ENCODE assay signal across 21 cellular contexts in genomic region chr11:75155570-75156422, GRCh38. TPM values are rescaled to one million over a fixed set of nuclear protein-coding genes. Genes with fewer than 3 reads are reported as not detected.
DNase-seq lines count a peak whose midpoint lies in the region; ATAC-seq and TF ChIP-seq lines count a peak whose summit lies in the region.
"Had no signal": no experiment of that assay in that cellular context is flagged by ENCODE, and none has a peak within 500 bp of the region (broad histone marks: within the 10 kb centered on the region; RNA-seq: fewer than 3 reads in every experiment).

No MANE protein-coding gene starts in this region.

- H4K20me1 ChIP-seq in smooth muscle cell (ENCODE audit: low read depth) (no peaks in the 10 kb centered on the region), Karpas-422 (ENCODE audit: insufficient read depth, low read depth, low read length) (no peaks in the 10 kb centered on the region)

- TF ChIP-seq CTCF in brain microvascular endothelial cell (IDR thresholded peaks at IDR 0.05; ENCODE audit: low read depth, low read length, missing control alignments) (no peak), smooth muscle cell (IDR thresholded peaks at IDR 0.05; ENCODE audit: borderline replicate concordance, insufficient read depth, poor library complexity, severe bottlenecking) (no peak), psoas muscle (IDR thresholded peaks at IDR 0.05) (no peak)

- H3K27me3 ChIP-seq in brain microvascular endothelial cell (replicated peaks) (peaks cover 6% of the 10 kb centered on the region), smooth muscle cell (ENCODE audit: low read depth) (no peaks in the 10 kb centered on the region), Karpas-422 (ENCODE audit: low read length) (no peaks in the 10 kb centered on the region), psoas muscle (ENCODE audit: insufficient read depth in 3 of 3, low read length in 2 of 3) (peaks cover 0 to 2% (median 0%) of the 10 kb centered on the region in 3 donors)

- WGBS in smooth muscle cell (ENCODE audit: low lambda C conversion rate): 62% methylated on average over 13 of the region's 13 CpGs
- WGBS in psoas muscle, 3 donors: 73 to 79% (median 76%) methylated on average over 13 of the region's 13 CpGs

- H3F3A ChIP-seq in smooth muscle cell (ENCODE audit: low read depth): no peaks in the 10 kb centered on the region

- H3K4me1 ChIP-seq in smooth muscle cell (ENCODE audit: low read depth): no peaks in the 10 kb centered on the region
- no peaks in the 10 kb centered on the region for H3K4me1 ChIP-seq in Karpas-422 (ENCODE audit: low read length)
- H3K4me1 ChIP-seq in psoas muscle: no peaks in the 10 kb centered on the region

- no peaks in the 10 kb centered on the region for H3K9me2 ChIP-seq in Karpas-422 (replicated peaks; ENCODE audit: insufficient read depth, low read length)

- H3K4me2 ChIP-seq in smooth muscle cell (peak overlapping the region; percentile 5), Karpas-422 (ENCODE audit: low read depth, low read length, poor library complexity, severe bottlenecking) (no peak overlapping the region)

- DNase-seq in ELF-1 (ENCODE audit: low read depth, low spot score) (peak; percentile 48), brain microvascular endothelial cell (peak; percentile 2), kidney glomerular epithelial cell (lab: John Stamatoyannopoulos, UW) (peak; percentile 2), smooth muscle cell (lab: John Stamatoyannopoulos, UW; ENCODE audit: unreplicated experiment) (no peak), Karpas-422 (no peak), psoas muscle (no peak), NCI-H2029 treated with DMSO at 0.1 percent for 48 hours (lab: John Stamatoyannopoulos, UW) (no peak)
- DNase-seq: activated CD4-positive, alpha-beta T cell treated with anti-CD3 and anti-CD28 coated beads for 1 hour; activated CD8-positive, alpha-beta memory T cell treated with anti-CD3 and anti-CD28 coated beads, Interleukin-2, amount 50 U/mL, for 48 hours; glutamatergic neuron; H7; MM.1S; NCI-H2081 treated with DMSO at 0.1 percent for 48 hours; NCI-H69; stimulated activated CD4-positive, alpha-beta T cell treated with anti-CD3 and anti-CD28 coated beads, Interleukin-4, amount 100 ng/mL, for 4 hours; T-helper 1 cell had no signal

- H3K79me2 ChIP-seq in smooth muscle cell (ENCODE audit: low read depth) (no peaks in the 10 kb centered on the region), Karpas-422 (ENCODE audit: low read length) (no peaks in the 10 kb centered on the region)

- no peaks in the 10 kb centered on the region for H3K36me3 ChIP-seq in brain microvascular endothelial cell (replicated peaks)
- no peaks in the 10 kb centered on the region for H3K36me3 ChIP-seq in smooth muscle cell (ENCODE audit: low read depth)
- H3K36me3 ChIP-seq in Karpas-422 (ENCODE audit: insufficient read depth, low read length): no peaks in the 10 kb centered on the region
- H3K36me3 ChIP-seq in psoas muscle (ENCODE audit: insufficient read depth in 1 of 2, low read depth in 1 of 2): no peaks in the 10 kb centered on the region

- H3K27ac ChIP-seq in brain microvascular endothelial cell: no peak overlapping the region
- no peak overlapping the region for H3K27ac ChIP-seq in smooth muscle cell (ENCODE audit: low read depth)
- H3K27ac ChIP-seq in Karpas-422 (ENCODE audit: low read length): no peak overlapping the region
- no peak overlapping the region for H3K27ac ChIP-seq in psoas muscle

- H3K4me3 ChIP-seq in brain microvascular endothelial cell (ENCODE audit: low read depth, low read length) (no peak overlapping the region), smooth muscle cell (no peak overlapping the region), Karpas-422 (ENCODE audit: low read length) (no peak overlapping the region), psoas muscle (no peak overlapping the region)

- no peak overlapping the region for H2AFZ ChIP-seq in smooth muscle cell (ENCODE audit: low read depth)
- no peak overlapping the region for H2AFZ ChIP-seq in Karpas-422 (ENCODE audit: low read length)

- ATAC-seq in psoas muscle: no peak
- no peak for ATAC-seq in HG02798 (IDR thresholded peaks at IDR 0.05; ENCODE audit: poor library complexity, unreplicated experiment)
- ATAC-seq: activated naive CD4-positive, alpha-beta T cell treated with anti-CD3 and anti-CD28 coated beads, Interleukin-2, amount 50 U/mL, for 72 hours; naive thymus-derived CD8-positive, alpha-beta T cell had no signal

- no peak overlapping the region for H3K9ac ChIP-seq in smooth muscle cell (ENCODE audit: low read depth)
- H3K9ac ChIP-seq in Karpas-422 (ENCODE audit: low read length): no peak overlapping the region

- intact Hi-C loops in psoas muscle (cut with DNase I): no loop called here

- in situ Hi-C loops in brain microvascular endothelial cell (cut with HindIII; ENCODE audit: low pct_ligation_motif_present, low sequenced_read_pairs): no loop called here

- H3K9me3 ChIP-seq in smooth muscle cell (replicated peaks; ENCODE audit: low read depth): no peaks in the 10 kb centered on the region
- no peaks in the 10 kb centered on the region for H3K9me3 ChIP-seq in Karpas-422 (ENCODE audit: low read length)
- H3K9me3 ChIP-seq in psoas muscle: no peaks in the 10 kb centered on the region

RNA-seq across cellular contexts. Expression of gene SLCO2B1, which starts 4.9 kb away (rescaled TPM):
- 0.31 TPM in 1 of 2 replicates, not detected in the other for total RNA-seq in smooth muscle cell
- polyA plus RNA-seq in smooth muscle cell: 0.30 TPM in 1 of 2 replicates, not detected in the other
- not detected in 2 replicates for total RNA-seq in Karpas-422 (2014; rRNA removed; shearing (Covaris generic); ENCODE audit: low replicate concordance)
- 10 to 100 TPM; 10.7 to 17.7 (median 12.3) TPM for total RNA-seq in psoas muscle
- 1 to 10 TPM; 1.2 to 5.6 (median 1.7) TPM for polyA plus RNA-seq in psoas muscle
- total RNA-seq: activated naive CD4-positive, alpha-beta T cell treated with anti-CD3 and anti-CD28 coated beads, Interleukin-2, amount 50 U/mL, for 72 hours had no signal
- polyA plus RNA-seq: naive thymus-derived CD8-positive, alpha-beta T cell had no signal

RNA-seq across cellular contexts. Expression of gene OR2AT4, which starts 59.1 kb away (rescaled TPM):
- not detected in 2 replicates for total RNA-seq in smooth muscle cell
- polyA plus RNA-seq in smooth muscle cell: not detected in 2 replicates
- 0.04 TPM in 1 of 2 replicates, not detected in the other for total RNA-seq in Karpas-422 (2014; rRNA removed; shearing (Covaris generic); ENCODE audit: low replicate concordance)
- not detected for total RNA-seq in psoas muscle
- polyA plus RNA-seq in psoas muscle: not detected
- total RNA-seq: activated naive CD4-positive, alpha-beta T cell treated with anti-CD3 and anti-CD28 coated beads, Interleukin-2, amount 50 U/mL, for 72 hours; H7; kidney epithelial cell; naive thymus-derived CD8-positive, alpha-beta T cell had no signal
- polyA plus RNA-seq: esophagus; naive thymus-derived CD8-positive, alpha-beta T cell had no signal

Comparison
In these comparisons a context has a peak if more than half of its experiments do, and no peak if none do; other contexts are left out.
1. DNase-seq: peak in ELF-1 (single experiment), brain microvascular endothelial cell (single experiment) and kidney glomerular epithelial cell (single experiment); none in smooth muscle cell (single experiment), Karpas-422 (single experiment), psoas muscle (0 of 2) and NCI-H2029 treated with DMSO at 0.1 percent for 48 hours (single experiment).